ENCODE assay signal across 8 cellular contexts in the genomic region with DNA sequence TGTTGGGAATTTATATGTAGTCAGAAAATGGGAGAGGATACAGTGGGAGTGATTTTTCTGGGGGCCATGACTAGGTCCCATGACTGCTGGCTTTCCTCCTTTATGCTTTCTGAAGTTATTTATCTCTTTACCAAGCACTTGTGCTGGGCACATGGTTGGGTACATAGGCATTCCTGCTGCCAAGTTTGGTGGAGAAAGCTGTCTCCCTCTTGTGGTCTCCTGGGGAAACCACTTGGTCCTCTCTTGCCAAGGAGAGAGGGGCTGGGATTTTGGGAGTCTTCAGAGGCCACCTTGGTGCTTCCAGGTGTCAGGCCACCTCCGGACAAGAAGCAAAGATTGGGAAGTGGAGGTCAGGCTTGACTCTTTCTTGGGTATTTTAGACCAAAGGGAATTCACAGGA.
DNase-seq lines count a peak whose midpoint lies in the region; TF ChIP-seq lines count a peak whose summit lies in the region.

No MANE protein-coding gene starts in this region.

- H3K4me3 ChIP-seq in AG04450 (ENCODE audit: low read depth, low read length) (no peak overlapping the region), GM23248 (no peak overlapping the region), Peyer's patch (no peak overlapping the region), esophagus muscularis mucosa (no peak overlapping the region)

- no peaks in the 10 kb centered on the region for H3F3A ChIP-seq in GM23248 (ENCODE audit: insufficient read depth)

- WGBS in GM23248 (ENCODE audit: low coverage in 1 of 2, low lambda C conversion rate in 2 of 2, missing lambda C conversion rate in 2 of 2), 2 experiments, result 61 to 73% methylated on average over 1 of the region's 1 CpG
- WGBS in esophagus muscularis mucosa, result 58% methylated on average over 1 of the region's 1 CpG

- H3K79me2 ChIP-seq in GM23248 (ENCODE audit: insufficient read depth), result no peaks in the 10 kb centered on the region

- H3K4me2 ChIP-seq in GM23248 (ENCODE audit: unreplicated experiment), result no peak overlapping the region

- peaks cover 5% of the 10 kb centered on the region for H3K27me3 ChIP-seq in AG04450 (ENCODE audit: control insufficient read depth, insufficient read depth, low read length)
- H3K27me3 ChIP-seq in GM23248 (replicated peaks; ENCODE audit: insufficient read depth), result no peaks in the 10 kb centered on the region
- H3K27me3 ChIP-seq in Peyer's patch, result no peaks in the 10 kb centered on the region
- H3K27me3 ChIP-seq in esophagus muscularis mucosa, result no peaks in the 10 kb centered on the region

- H3K4me1 ChIP-seq in GM23248 (ENCODE audit: insufficient read depth) (no peaks in the 10 kb centered on the region), Peyer's patch (no peaks in the 10 kb centered on the region), esophagus muscularis mucosa (no peaks in the 10 kb centered on the region)

- no peak for DNase-seq in AG04450 (ENCODE audit: low read depth, low spot score)
- DNase-seq in GM23248, result peak; percentile 38
- peak in 1 of 3 donors; percentile 48 for DNase-seq in Peyer's patch
- no peak for DNase-seq in esophagus muscularis mucosa (ENCODE audit: extremely low spot score)
- DNase-seq in stimulated activated CD4-positive, alpha-beta T cell treated with anti-CD3 and anti-CD28 coated beads, Interleukin-2, amount 100 ng/mL, for 24 hours, result peak; percentile 16 to 19
- DNase-seq in NCI-H1048 (lab: John Stamatoyannopoulos, UW), result no peak
- no peak for DNase-seq in AG08395 (ENCODE audit: low spot score)
- no peak for DNase-seq in DMS79 (lab: John Stamatoyannopoulos, UW)

- TF ChIP-seq CTCF in AG04450 (IDR thresholded peaks at IDR 0.05; ENCODE audit: low read depth, low read length), result peak; percentile 59
- TF ChIP-seq CTCF in Peyer's patch (IDR thresholded peaks at IDR 0.05), result peak in 5 of 6 experiments; percentile 14 to 46 (median 39)
- TF ChIP-seq CTCF in esophagus muscularis mucosa (IDR thresholded peaks at IDR 0.05), result peak in 2 of 3 experiments; percentile 17 to 36

- H3K9me3 ChIP-seq in AG04450 (ENCODE audit: control insufficient read depth, insufficient read depth, low read length), result peaks cover 5% of the 10 kb centered on the region; the same call in 1 of the 2 replicates
- no peaks in the 10 kb centered on the region for H3K9me3 ChIP-seq in GM23248 (ENCODE audit: low read depth)
- H3K9me3 ChIP-seq in Peyer's patch, result no peaks in the 10 kb centered on the region
- peaks cover 0 to 12% (median 4%) of the 10 kb centered on the region in 4 donors for H3K9me3 ChIP-seq in esophagus muscularis mucosa

- TF ChIP-seq EP300 in esophagus muscularis mucosa (IDR thresholded peaks at IDR 0.05), result no peak

- H4K20me1 ChIP-seq in GM23248 (ENCODE audit: insufficient read depth), result no peaks in the 10 kb centered on the region

- CTCF ChIA-PET in AG04450 (lab: Charles Lee), result interaction anchor here (2.3 kb wide), 1 partner anchor 104 kb away, joined by 8 read pairs; no protein-coding TSS in a partner anchor

- H3K36me3 ChIP-seq in GM23248 (ENCODE audit: low read depth) (no peaks in the 10 kb centered on the region), Peyer's patch (no peaks in the 10 kb centered on the region), esophagus muscularis mucosa (no peaks in the 10 kb centered on the region)

- no peak overlapping the region for H3K27ac ChIP-seq in AG04450 (ENCODE audit: low read depth, low read length)
- H3K27ac ChIP-seq in GM23248, result no peak overlapping the region
- H3K27ac ChIP-seq in Peyer's patch, result no peak overlapping the region
- no peak overlapping the region for H3K27ac ChIP-seq in esophagus muscularis mucosa (replicated peaks in 1 of 4)

- POLR2A ChIA-PET in AG04450 (lab: Yijun Ruan, JAX), result no interaction called here

- no peak overlapping the region for H3K9ac ChIP-seq in GM23248

- intact Hi-C loops in esophagus muscularis mucosa (cut with DNase I), result no loop called here

- no peak for TF ChIP-seq POLR2A in Peyer's patch (IDR thresholded peaks at IDR 0.05)
- no peak for TF ChIP-seq POLR2A in esophagus muscularis mucosa (IDR thresholded peaks at IDR 0.05; ENCODE audit: low read depth)

- H2AFZ ChIP-seq in GM23248, result no peak overlapping the region

- in situ Hi-C loops in GM23248 (cut with MboI), result loop anchor here (25.0 kb wide), 1 partner anchor 394 kb away; no protein-coding TSS in a partner anchor

- no peaks in the 10 kb centered on the region for H3K9me2 ChIP-seq in GM23248 (ENCODE audit: insufficient read depth)

Comparison
In these comparisons a context has a peak if more than half of its experiments do, and no peak if none do; other contexts are left out.
1. DNase-seq: peak in GM23248 (single experiment) and stimulated activated CD4-positive, alpha-beta T cell treated with anti-CD3 and anti-CD28 coated beads, Interleukin-2, amount 100 ng/mL, for 24 hours (2 of 2); none in AG04450 (single experiment), esophagus muscularis mucosa (single experiment), NCI-H1048 (single experiment), AG08395 (single experiment) and DMS79 (single experiment).
2. Peak in every context shown above with its lines, with median percentiles within 50 percentile points of each other: CTCF ChIP-seq.